Comparison of ENCODE assay signal across 12 cellular contexts in the genomic region with DNA sequence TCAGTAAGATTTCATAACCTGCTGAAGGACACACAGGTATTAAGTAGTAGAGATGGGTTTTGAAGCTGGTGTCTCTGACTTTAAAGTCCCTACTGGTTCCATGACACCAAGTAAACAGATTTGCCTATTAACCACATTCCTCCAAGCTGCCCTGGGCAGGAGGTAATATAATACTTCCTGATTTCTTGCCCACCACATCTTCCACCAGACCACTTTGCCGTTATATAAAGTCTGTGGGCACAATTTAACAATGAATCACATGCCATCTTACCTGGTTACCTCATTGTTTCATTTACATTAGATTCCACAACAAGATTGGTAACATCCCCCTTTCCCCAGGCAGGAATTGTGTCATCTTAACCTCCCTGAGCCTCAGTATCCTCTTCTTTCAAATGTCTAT.
DNase-seq lines count a peak whose midpoint lies in the region; ATAC-seq and TF ChIP-seq lines count a peak whose summit lies in the region.
"Had no signal": no experiment of that assay in that cellular context is flagged by ENCODE, and none has a peak within 500 bp of the region (broad histone marks: within the 10 kb centered on the region; RNA-seq: fewer than 3 reads in every experiment).

No MANE protein-coding gene starts in this region.

- POLR2A ChIA-PET in HEK293 (lab: Yijun Ruan, JAX): interaction anchor here (0.6 to 2.6 kb wide), 7 partner anchors 10 to 180 kb away, joined by 3 to 10 read pairs (median 7); a partner anchor contains a TSS

- H3K27me3 ChIP-seq in BLaER1 treated with 17β-estradiol and CSF1 and Interleukin-3, amounts not matched to agents 10 nM and 100 nM: no peaks in the 10 kb centered on the region
- peaks cover 9% of the 10 kb centered on the region for H3K27me3 ChIP-seq in iPS-15b (ENCODE audit: control insufficient read depth, insufficient read depth, low read length)

- peak overlapping the region in 10 of 11 experiments; percentile 80 to 96 (median 94); a peak in 17 of 22 replicates for H3K4me2 ChIP-seq in BLaER1 treated with 17β-estradiol and CSF1 and Interleukin-3, amounts not matched to agents 10 nM and 100 nM

- H4K20me1 ChIP-seq in BLaER1 treated with 17β-estradiol and CSF1 and Interleukin-3, amounts not matched to agents 10 nM and 100 nM: no peaks in the 10 kb centered on the region

- no peak for DNase-seq in SK-N-MC (ENCODE audit: low read depth, low spot score)
- no peak for DNase-seq in stimulated activated CD8-positive, alpha-beta memory T cell treated with anti-CD3 and anti-CD28 coated beads, Interleukin-4, amount 100 ng/mL, for 48 hours
- DNase-seq: activated CD4-positive, alpha-beta memory T cell treated with anti-CD3 and anti-CD28 coated beads for 36 hours; activated effector memory CD4-positive, alpha-beta T cell treated with Interleukin-2 at 50 U/mL for 16 hours; effector CD8-positive, alpha-beta T cell; NCI-H2081 treated with DMSO at 0.1 percent for 48 hours had no signal

- TF ChIP-seq CTCF in HEK293 (tag by site-specific recombination; IDR thresholded peaks at IDR 0.05): no peak

- H3K9ac ChIP-seq in BLaER1 treated with 17β-estradiol and CSF1 and Interleukin-3, amounts not matched to agents 10 nM and 100 nM: no peak overlapping the region
- H3K9ac ChIP-seq in SK-N-MC (ENCODE audit: insufficient read length) (peak overlapping the region; percentile 68), iPS-15b (ENCODE audit: low read depth, low read length) (peak overlapping the region; percentile 74)

- ATAC-seq in GM21526 (IDR thresholded peaks at IDR 0.05; ENCODE audit: low FRiP score, unreplicated experiment) (no peak), HG03342 (IDR thresholded peaks at IDR 0.05; ENCODE audit: unreplicated experiment) (no peak), GM21717 (IDR thresholded peaks at IDR 0.05; ENCODE audit: unreplicated experiment) (no peak)

- H3K4me3 ChIP-seq in BLaER1 treated with 17β-estradiol and CSF1 and Interleukin-3, amounts not matched to agents 10 nM and 100 nM: no peak overlapping the region
- H3K4me3 ChIP-seq in HEK293 (ENCODE audit: low read depth, low read length): no peak overlapping the region
- no peak overlapping the region for H3K4me3 ChIP-seq in SK-N-MC
- peak overlapping the region; percentile 86 for H3K4me3 ChIP-seq in iPS-15b (ENCODE audit: low read depth, low read length)

- CTCF ChIA-PET in HEK293 (lab: Yijun Ruan, JAX): interaction anchor here (1.2 to 2.3 kb wide), 2 partner anchors 12 to 22 kb away, joined by 8 to 9 read pairs; no protein-coding TSS in a partner anchor

- no peaks in the 10 kb centered on the region; a peak in 1 of 22 replicates for H3K9me3 ChIP-seq in BLaER1 treated with 17β-estradiol and CSF1 and Interleukin-3, amounts not matched to agents 10 nM and 100 nM (replicated peaks in 1 of 11)
- no peaks in the 10 kb centered on the region for H3K9me3 ChIP-seq in HEK293 (ENCODE audit: control insufficient read depth, insufficient read depth, low read depth, low read length)
- H3K9me3 ChIP-seq in SK-N-MC (ENCODE audit: low read depth, low read length): no peaks in the 10 kb centered on the region
- H3K9me3 ChIP-seq in iPS-15b (ENCODE audit: control insufficient read depth, insufficient read depth, low read length): no peaks in the 10 kb centered on the region

- peaks cover 27 to 42% (median 34%) of the 10 kb centered on the region in 10 experiments for H3K4me1 ChIP-seq in BLaER1 treated with 17β-estradiol and CSF1 and Interleukin-3, amounts not matched to agents 10 nM and 100 nM
- H3K4me1 ChIP-seq in HEK293 (ENCODE audit: control insufficient read depth, insufficient read depth, low read length) (peaks cover 13% of the 10 kb centered on the region; the same call in 1 of the 2 replicates), iPS-15b (ENCODE audit: control insufficient read depth, insufficient read depth, low read length) (peaks cover 15% of the 10 kb centered on the region)

- peaks cover 0 to 21% (median 5%) of the 10 kb centered on the region in 11 experiments; a peak in 7 of 22 replicates for H3K36me3 ChIP-seq in BLaER1 treated with 17β-estradiol and CSF1 and Interleukin-3, amounts not matched to agents 10 nM and 100 nM
- H3K36me3 ChIP-seq in HEK293 (ENCODE audit: control insufficient read depth in 2 of 2, insufficient read depth in 1 of 2, low read length in 2 of 2) (no peaks in the 10 kb centered on the region), SK-N-MC (ENCODE audit: insufficient read depth, low read length) (no peaks in the 10 kb centered on the region), iPS-15b (ENCODE audit: control insufficient read depth, insufficient read depth, low read length) (no peaks in the 10 kb centered on the region)

- 0 out of 22 replicates have a peak overlapping the region, but pooled peaks of 1 of the 11 experiments have one; percentile 44 for H3K27ac ChIP-seq in BLaER1 treated with 17β-estradiol and CSF1 and Interleukin-3, amounts not matched to agents 10 nM and 100 nM
- peak overlapping the region; percentile 57; the same call in 1 of the 2 replicates for H3K27ac ChIP-seq in HEK293 (ENCODE audit: extremely low read depth, low read depth, low read length)
- H3K27ac ChIP-seq in SK-N-MC: peak overlapping the region; percentile 68

TF ChIP-seq in HEK293, 187 proteins besides CTCF, POLR2A, EP300 and RAD21 (continues in another document):
- TF ChIP-seq ZNF138 (tag by site-specific recombination; IDR thresholded peaks at IDR 0.05; ENCODE audit: borderline replicate concordance): no peak
- no peak for TF ChIP-seq ZFP41 (tag by site-specific recombination; IDR thresholded peaks at IDR 0.05; ENCODE audit: borderline replicate concordance)
- TF ChIP-seq KLF16 (tag by site-specific recombination; IDR thresholded peaks at IDR 0.05): no peak
- TF ChIP-seq ZNF292 (tag by site-specific recombination; IDR thresholded peaks at IDR 0.05; ENCODE audit: borderline replicate concordance, low read depth): no peak
- no peak for TF ChIP-seq ZNF660 (tag by site-specific recombination; IDR thresholded peaks at IDR 0.05)
- TF ChIP-seq ZNF514 (tag by site-specific recombination; IDR thresholded peaks at IDR 0.05): no peak
- TF ChIP-seq ZNF707 (tag by site-specific recombination; IDR thresholded peaks at IDR 0.05): no peak
- no peak for TF ChIP-seq ZNF530 (tag by site-specific recombination; IDR thresholded peaks at IDR 0.05; ENCODE audit: low read depth)
- TF ChIP-seq KLF1 (tag by site-specific recombination; IDR thresholded peaks at IDR 0.05): no peak
- TF ChIP-seq ZSCAN23 (tag by site-specific recombination; IDR thresholded peaks at IDR 0.05): no peak
- TF ChIP-seq, protein P1, sequence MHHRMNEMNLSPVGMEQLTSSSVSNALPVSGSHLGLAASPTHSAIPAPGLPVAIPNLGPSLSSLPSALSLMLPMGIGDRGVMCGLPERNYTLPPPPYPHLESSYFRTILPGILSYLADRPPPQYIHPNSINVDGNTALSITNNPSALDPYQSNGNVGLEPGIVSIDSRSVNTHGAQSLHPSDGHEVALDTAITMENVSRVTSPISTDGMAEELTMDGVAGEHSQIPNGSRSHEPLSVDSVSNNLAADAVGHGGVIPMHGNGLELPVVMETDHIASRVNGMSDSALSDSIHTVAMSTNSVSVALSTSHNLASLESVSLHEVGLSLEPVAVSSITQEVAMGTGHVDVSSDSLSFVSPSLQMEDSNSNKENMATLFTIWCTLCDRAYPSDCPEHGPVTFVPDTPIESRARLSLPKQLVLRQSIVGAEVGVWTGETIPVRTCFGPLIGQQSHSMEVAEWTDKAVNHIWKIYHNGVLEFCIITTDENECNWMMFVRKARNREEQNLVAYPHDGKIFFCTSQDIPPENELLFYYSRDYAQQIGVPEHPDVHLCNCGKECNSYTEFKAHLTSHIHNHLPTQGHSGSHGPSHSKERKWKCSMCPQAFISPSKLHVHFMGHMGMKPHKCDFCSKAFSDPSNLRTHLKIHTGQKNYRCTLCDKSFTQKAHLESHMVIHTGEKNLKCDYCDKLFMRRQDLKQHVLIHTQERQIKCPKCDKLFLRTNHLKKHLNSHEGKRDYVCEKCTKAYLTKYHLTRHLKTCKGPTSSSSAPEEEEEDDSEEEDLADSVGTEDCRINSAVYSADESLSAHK (tag by site-specific recombination; IDR thresholded peaks at IDR 0.05): no peak
- TF ChIP-seq ZNF792 (tag by site-specific recombination; IDR thresholded peaks at IDR 0.05): no peak
- TF ChIP-seq ZNF2 (tag by site-specific recombination; IDR thresholded peaks at IDR 0.05): no peak
- no peak for TF ChIP-seq ZNF394 (tag by site-specific recombination; IDR thresholded peaks at IDR 0.05; ENCODE audit: borderline replicate concordance)
- TF ChIP-seq, protein P2, sequence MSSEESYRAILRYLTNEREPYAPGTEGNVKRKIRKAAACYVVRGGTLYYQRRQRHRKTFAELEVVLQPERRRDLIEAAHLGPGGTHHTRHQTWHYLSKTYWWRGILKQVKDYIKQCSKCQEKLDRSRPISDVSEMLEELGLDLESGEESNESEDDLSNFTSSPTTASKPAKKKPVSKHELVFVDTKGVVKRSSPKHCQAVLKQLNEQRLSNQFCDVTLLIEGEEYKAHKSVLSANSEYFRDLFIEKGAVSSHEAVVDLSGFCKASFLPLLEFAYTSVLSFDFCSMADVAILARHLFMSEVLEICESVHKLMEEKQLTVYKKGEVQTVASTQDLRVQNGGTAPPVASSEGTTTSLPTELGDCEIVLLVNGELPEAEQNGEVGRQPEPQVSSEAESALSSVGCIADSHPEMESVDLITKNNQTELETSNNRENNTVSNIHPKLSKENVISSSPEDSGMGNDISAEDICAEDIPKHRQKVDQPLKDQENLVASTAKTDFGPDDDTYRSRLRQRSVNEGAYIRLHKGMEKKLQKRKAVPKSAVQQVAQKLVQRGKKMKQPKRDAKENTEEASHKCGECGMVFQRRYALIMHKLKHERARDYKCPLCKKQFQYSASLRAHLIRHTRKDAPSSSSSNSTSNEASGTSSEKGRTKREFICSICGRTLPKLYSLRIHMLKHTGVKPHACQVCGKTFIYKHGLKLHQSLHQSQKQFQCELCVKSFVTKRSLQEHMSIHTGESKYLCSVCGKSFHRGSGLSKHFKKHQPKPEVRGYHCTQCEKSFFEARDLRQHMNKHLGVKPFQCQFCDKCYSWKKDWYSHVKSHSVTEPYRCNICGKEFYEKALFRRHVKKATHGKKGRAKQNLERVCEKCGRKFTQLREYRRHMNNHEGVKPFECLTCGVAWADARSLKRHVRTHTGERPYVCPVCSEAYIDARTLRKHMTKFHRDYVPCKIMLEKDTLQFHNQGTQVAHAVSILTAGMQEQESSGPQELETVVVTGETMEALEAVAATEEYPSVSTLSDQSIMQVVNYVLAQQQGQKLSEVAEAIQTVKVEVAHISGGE (tag by site-specific recombination; conservative IDR thresholded peaks at IDR 0.05; ENCODE audit: low read depth): peak; percentile 42; the same call in 1 of the 2 replicates
- TF ChIP-seq ZNF133 (tag by site-specific recombination; IDR thresholded peaks at IDR 0.05): no peak
- TF ChIP-seq ZNF302 (tag by site-specific recombination; IDR thresholded peaks at IDR 0.05; ENCODE audit: low read depth): no peak
- TF ChIP-seq ZNF324 (tag by site-specific recombination; IDR thresholded peaks at IDR 0.05): no peak
- TF ChIP-seq ZNF423 (tag by site-specific recombination; IDR thresholded peaks at IDR 0.05): no peak
- no peak for TF ChIP-seq ZBTB17 (tag by site-specific recombination; IDR thresholded peaks at IDR 0.05)

Comparison
In these comparisons a context has a peak if more than half of its experiments do, and no peak if none do; other contexts are left out.
1. H3K9ac ChIP-seq: peak in SK-N-MC (single experiment) and iPS-15b (single experiment); none in BLaER1 treated with 17β-estradiol and CSF1 and Interleukin-3, amounts not matched to agents 10 nM and 100 nM (0 of 11).